Comparison of ENCODE assay signal across 8 cellular contexts in genomic region chr1:100440075-100440809, GRCh38.
DNase-seq lines count a peak whose midpoint lies in the region; ATAC-seq and TF ChIP-seq lines count a peak whose summit lies in the region.

No MANE protein-coding gene starts in this region.

- DNase-seq in CD4-positive, CD25-positive, alpha-beta regulatory T cell, result peak; percentile 75 to 92 (median 84)
- peak; percentile 64 for DNase-seq in activated T-cell treated with anti-CD3 and anti-CD28 coated beads for 4 hours
- no peak for DNase-seq in NCI-H1092 (lab: John Stamatoyannopoulos, UW)
- no peak for DNase-seq in Calu3
- DNase-seq in DMS114 treated with DMSO at 0.1 percent for 48 hours (lab: John Stamatoyannopoulos, UW; ENCODE audit: unreplicated experiment), result no peak
- DNase-seq in cerebellar cortex (ENCODE audit: low spot score), result no peak

- H3K4me1 ChIP-seq in CD4-positive, CD25-positive, alpha-beta regulatory T cell (ENCODE audit: control insufficient read depth, insufficient read depth, low read length, poor library complexity, severe bottlenecking), result peaks cover 81% of the 10 kb centered on the region
- H3K4me1 ChIP-seq in Loucy (ENCODE audit: insufficient read depth, low read length, poor library complexity, severe bottlenecking) (peaks cover 65% of the 10 kb centered on the region), mucosa of rectum (ENCODE audit: control insufficient read depth in 2 of 2, insufficient read depth in 2 of 2, low read length in 2 of 2) (peaks cover 8 to 10% of the 10 kb centered on the region in 2 donors)

- no peaks in the 10 kb centered on the region for H3K27me3 ChIP-seq in CD4-positive, CD25-positive, alpha-beta regulatory T cell (ENCODE audit: control insufficient read depth, insufficient read depth, low read length)
- H3K27me3 ChIP-seq in Loucy (ENCODE audit: insufficient read depth, low read length, poor library complexity, severe bottlenecking) (no peaks in the 10 kb centered on the region), mucosa of rectum (ENCODE audit: control insufficient read depth in 2 of 2, insufficient read depth in 2 of 2, low read length in 2 of 2) (no peaks in the 10 kb centered on the region)

- H3K4me3 ChIP-seq in CD4-positive, CD25-positive, alpha-beta regulatory T cell (ENCODE audit: low read depth, low read length), result peak overlapping the region; percentile 58
- H3K4me3 ChIP-seq in Loucy (ENCODE audit: low read length, poor library complexity, severe bottlenecking) (peak overlapping the region; percentile 40), mucosa of rectum (ENCODE audit: low read length in 2 of 2) (no peak overlapping the region)

- H3K27me3 Mint-ChIP-seq in CD4-positive, CD25-positive, alpha-beta regulatory T cell, result no peaks in the 10 kb centered on the region
- H3K27me3 Mint-ChIP-seq in Calu3 (ENCODE audit: unreplicated experiment), result no peaks in the 10 kb centered on the region

- BruUV-seq in Calu3 (replicated peaks; lab: Mats Ljungman, UMichigan), result no TSS peak

- TF ChIP-seq CTCF in Loucy (conservative IDR thresholded peaks at IDR 0.05; ENCODE audit: low read length) (no peak), Calu3 (IDR thresholded peaks at IDR 0.05; ENCODE audit: unreplicated experiment) (no peak)

- no peaks in the 10 kb centered on the region for H3K9me2 ChIP-seq in Loucy (replicated peaks; ENCODE audit: low read depth, low read length)

- intact Hi-C loops in Calu3 (cut with micrococcal nuclease; ENCODE audit: unreplicated experiment), result no loop called here

- peaks cover 24% of the 10 kb centered on the region for H3K36me3 Mint-ChIP-seq in CD4-positive, CD25-positive, alpha-beta regulatory T cell
- no peaks in the 10 kb centered on the region for H3K36me3 Mint-ChIP-seq in Calu3 (ENCODE audit: insufficient read depth, unreplicated experiment)

- ATAC-seq in CD4-positive, CD25-positive, alpha-beta regulatory T cell (ENCODE audit: low read depth in 2 of 2), result peak; percentile 89

- no peaks in the 10 kb centered on the region for H3K9me3 ChIP-seq in CD4-positive, CD25-positive, alpha-beta regulatory T cell (ENCODE audit: control insufficient read depth in 2 of 2, low read length in 2 of 2)
- H3K9me3 ChIP-seq in Loucy (ENCODE audit: insufficient read depth, low read depth, low read length), result no peaks in the 10 kb centered on the region
- no peaks in the 10 kb centered on the region for H3K9me3 ChIP-seq in mucosa of rectum (ENCODE audit: control insufficient read depth in 2 of 2, low read length in 2 of 2)

- H4K20me1 ChIP-seq in Loucy (ENCODE audit: insufficient read depth, low read length, poor library complexity, severe bottlenecking), result no peaks in the 10 kb centered on the region

- H3K4me2 ChIP-seq in Loucy (ENCODE audit: low read depth, low read length, poor library complexity, severe bottlenecking), result peak overlapping the region; percentile 59

- peaks cover 11% of the 10 kb centered on the region for H3K36me3 ChIP-seq in CD4-positive, CD25-positive, alpha-beta regulatory T cell (ENCODE audit: control insufficient read depth, insufficient read depth, low read length)
- H3K36me3 ChIP-seq in Loucy (ENCODE audit: insufficient read depth, low read length) (no peaks in the 10 kb centered on the region), mucosa of rectum (ENCODE audit: control insufficient read depth in 2 of 2, insufficient read depth in 2 of 2, low read length in 2 of 2) (peaks cover 0 to 5% of the 10 kb centered on the region in 2 donors)

- peaks cover 10% of the 10 kb centered on the region for H3F3A ChIP-seq in Loucy (ENCODE audit: low read depth)

- peak overlapping the region; percentile 58 to 87 (median 74) for H3K4me3 Mint-ChIP-seq in CD4-positive, CD25-positive, alpha-beta regulatory T cell
- no peak overlapping the region for H3K4me3 Mint-ChIP-seq in Calu3 (ENCODE audit: low read depth, unreplicated experiment)

- peaks cover 0 to 1% (median 0%) of the 10 kb centered on the region in 7 donors for H3K9me3 Mint-ChIP-seq in CD4-positive, CD25-positive, alpha-beta regulatory T cell
- H3K9me3 Mint-ChIP-seq in Calu3 (ENCODE audit: low read depth, unreplicated experiment), result no peaks in the 10 kb centered on the region

- no peak overlapping the region for H2AFZ ChIP-seq in Loucy (ENCODE audit: low read length)

- H3K4me1 Mint-ChIP-seq in CD4-positive, CD25-positive, alpha-beta regulatory T cell, result peaks cover 40 to 80% (median 59%) of the 10 kb centered on the region in 4 donors
- no peaks in the 10 kb centered on the region for H3K4me1 Mint-ChIP-seq in Calu3 (ENCODE audit: low read depth, unreplicated experiment)

- H3K9ac ChIP-seq in Loucy (ENCODE audit: low read depth, low read length, poor library complexity, severe bottlenecking) (peak overlapping the region; percentile 17), mucosa of rectum (ENCODE audit: low read depth in 1 of 2, low read length in 2 of 2) (no peak overlapping the region)

- H3K79me2 ChIP-seq in Loucy (ENCODE audit: insufficient read depth, low read length), result no peaks in the 10 kb centered on the region

- H3K27ac Mint-ChIP-seq in CD4-positive, CD25-positive, alpha-beta regulatory T cell, result peak overlapping the region; percentile 88 to 94 (median 93)
- no peak overlapping the region for H3K27ac Mint-ChIP-seq in Calu3 (ENCODE audit: unreplicated experiment)

- CTCF ChIA-PET in Calu3 (lab: Charles Lee), result no interaction called here

- peak overlapping the region; percentile 95 for H3K27ac ChIP-seq in CD4-positive, CD25-positive, alpha-beta regulatory T cell (ENCODE audit: insufficient read depth, low read length, poor library complexity, severe bottlenecking)
- H3K27ac ChIP-seq in mucosa of rectum (ENCODE audit: low read depth in 2 of 2, low read length in 2 of 2), result peak overlapping the region; percentile 7 to 59

Comparison
In these comparisons a context has a peak if more than half of its experiments do, and no peak if none do; other contexts are left out.
1. DNase-seq: peak in CD4-positive, CD25-positive, alpha-beta regulatory T cell (3 of 3) and activated T-cell treated with anti-CD3 and anti-CD28 coated beads for 4 hours (single experiment); none in NCI-H1092 (single experiment), Calu3 (single experiment), DMS114 treated with DMSO at 0.1 percent for 48 hours (single experiment) and cerebellar cortex (single experiment).
2. H3K4me3 ChIP-seq: peak in CD4-positive, CD25-positive, alpha-beta regulatory T cell (single experiment) and Loucy (single experiment); none in mucosa of rectum (0 of 2).